In the genomic region with DNA sequence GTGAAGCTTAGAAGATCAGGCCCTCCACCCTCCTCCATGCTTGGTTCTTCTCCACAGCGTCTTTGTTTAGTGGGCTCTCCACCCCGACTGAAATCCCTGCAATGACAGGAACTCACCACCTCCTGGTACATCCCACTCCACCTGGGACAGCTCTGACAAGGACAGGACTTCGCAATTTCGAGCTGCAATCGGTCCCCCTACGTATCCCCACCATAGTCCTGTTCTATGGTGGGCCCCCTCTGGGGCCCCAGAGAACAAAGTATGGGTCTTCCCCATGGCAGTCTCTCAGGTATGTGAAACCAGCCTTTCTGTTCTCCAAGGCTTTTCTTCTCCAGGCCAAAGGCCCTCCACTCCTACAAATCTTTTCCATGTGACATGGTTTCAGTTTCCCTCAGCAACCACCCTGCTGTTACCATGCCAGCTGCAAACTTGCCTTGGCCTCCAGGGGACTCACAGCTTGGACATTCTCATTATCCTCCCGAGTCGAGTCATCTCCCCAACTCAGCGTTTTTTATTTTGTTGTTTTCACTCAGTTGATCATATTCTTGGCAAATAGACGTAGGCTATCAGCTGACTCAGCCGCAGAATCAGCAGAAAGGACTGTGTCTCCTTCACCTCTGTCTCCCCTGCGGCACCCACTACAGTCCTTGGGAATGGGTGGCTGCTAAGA, we compare ENCODE assay signal across 8 cellular contexts.
A peak's percentile ranks its signal among the peaks of the same experiment; 100 is the strongest.
DNase-seq lines count a peak whose midpoint lies in the region; ATAC-seq and TF ChIP-seq lines count a peak whose summit lies in the region.

No MANE protein-coding gene starts in this region.

- H3K23ac ChIP-seq in mesenchymal stem cell (ENCODE audit: low read length in 2 of 2), result no peak overlapping the region

- no peaks in the 10 kb centered on the region for H3K9me2 ChIP-seq in Loucy (replicated peaks; ENCODE audit: low read depth, low read length)

- H4K91ac ChIP-seq in mesenchymal stem cell (ENCODE audit: low read length), result no peak overlapping the region

- H3K27me3 Mint-ChIP-seq in chondrocyte (ENCODE audit: low read depth), result peaks cover 46% of the 10 kb centered on the region

- no peaks in the 10 kb centered on the region for H3K36me3 ChIP-seq in Loucy (ENCODE audit: insufficient read depth, low read length)
- H3K36me3 ChIP-seq in mesenchymal stem cell (ENCODE audit: control insufficient read depth in 1 of 2, insufficient read depth in 2 of 2, low read depth in 1 of 2, low read length in 2 of 2), result no peaks in the 10 kb centered on the region

- no peak for ATAC-seq in GM19463 (IDR thresholded peaks at IDR 0.05; ENCODE audit: unreplicated experiment)

- DNase-seq in AG20443 (ENCODE audit: low spot score) (peak; percentile 77), chondrocyte (ENCODE audit: low spot score) (no peak), mesenchymal stem cell (peak; percentile 91), NOMO-1 treated with dmso at 0.1 percent for 144 hours (lab: John Stamatoyannopoulos, UW; ENCODE audit: unreplicated experiment) (no peak)
- DNase-seq in NK-92 treated with Interleukin-12 subunit alpha and Interleukin-12 subunit beta, amount 100 ng/mL, for 24 hours (lab: John Stamatoyannopoulos, UW), result no peak
- no peak for DNase-seq in activated CD4-positive, alpha-beta T cell treated with anti-CD3 and anti-CD28 coated beads, Interleukin-2, amount 50 U/mL, for 1 hour

- H3K4me1 ChIP-seq in Loucy (ENCODE audit: insufficient read depth, low read length, poor library complexity, severe bottlenecking), result peaks cover 22% of the 10 kb centered on the region
- H3K4me1 ChIP-seq in mesenchymal stem cell (ENCODE audit: control insufficient read depth, insufficient read depth, low read depth, low read length), result peaks cover 15% of the 10 kb centered on the region

- peak overlapping the region; percentile 38 to 49 for H2BK12ac ChIP-seq in mesenchymal stem cell (ENCODE audit: low read length in 2 of 2)

- peaks cover 33% of the 10 kb centered on the region for H3K4me1 Mint-ChIP-seq in chondrocyte (ENCODE audit: low read depth)

- no peak overlapping the region for H2BK120ac ChIP-seq in mesenchymal stem cell (ENCODE audit: low read depth, low read length)

- 80% methylated on average over 12 of the region's 12 CpGs for WGBS in mesenchymal stem cell

- H3K9me3 Mint-ChIP-seq in chondrocyte (ENCODE audit: low read depth), result peaks cover 3% of the 10 kb centered on the region

- no peak overlapping the region for H3K9ac ChIP-seq in Loucy (ENCODE audit: low read depth, low read length, poor library complexity, severe bottlenecking)
- H3K9ac ChIP-seq in mesenchymal stem cell (ENCODE audit: low read length), result peak overlapping the region; percentile 70

- H3K4me3 Mint-ChIP-seq in chondrocyte (ENCODE audit: unreplicated experiment), result no peak overlapping the region

- H3K79me2 ChIP-seq in Loucy (ENCODE audit: insufficient read depth, low read length), result no peaks in the 10 kb centered on the region

- H3K14ac ChIP-seq in mesenchymal stem cell (ENCODE audit: low read length in 2 of 2), result no peak overlapping the region

- H3K27ac Mint-ChIP-seq in chondrocyte (ENCODE audit: unreplicated experiment), result no peak overlapping the region

- H3K27ac ChIP-seq in mesenchymal stem cell (ENCODE audit: low read length, poor library complexity, severe bottlenecking), result no peak overlapping the region

- H4K20me1 ChIP-seq in Loucy (ENCODE audit: insufficient read depth, low read length, poor library complexity, severe bottlenecking), result no peaks in the 10 kb centered on the region

- H3K9me3 ChIP-seq in Loucy (ENCODE audit: insufficient read depth, low read depth, low read length), result no peaks in the 10 kb centered on the region
- H3K9me3 ChIP-seq in mesenchymal stem cell (ENCODE audit: control insufficient read depth, low read length), result no peaks in the 10 kb centered on the region

- H3K79me1 ChIP-seq in mesenchymal stem cell (replicated peaks; ENCODE audit: low read length, poor library complexity, severe bottlenecking), result no peaks in the 10 kb centered on the region

- H3K4me2 ChIP-seq in Loucy (ENCODE audit: low read depth, low read length, poor library complexity, severe bottlenecking) (no peak overlapping the region), mesenchymal stem cell (ENCODE audit: low read length, poor library complexity, severe bottlenecking) (no peak overlapping the region)

- H4K8ac ChIP-seq in mesenchymal stem cell (ENCODE audit: low read length), result no peak overlapping the region

- no peak overlapping the region for H2AK5ac ChIP-seq in mesenchymal stem cell (ENCODE audit: low read length, severe bottlenecking)

- H3K27me3 ChIP-seq in Loucy (ENCODE audit: insufficient read depth, low read length, poor library complexity, severe bottlenecking) (no peaks in the 10 kb centered on the region), mesenchymal stem cell (ENCODE audit: control insufficient read depth in 1 of 2, insufficient read depth in 1 of 2, low read length in 2 of 2) (peaks cover 0 to 9% of the 10 kb centered on the region in 2 experiments)

- H3K36me3 Mint-ChIP-seq in chondrocyte (ENCODE audit: low read depth), result peaks cover 2% of the 10 kb centered on the region

- peak; percentile 20; the same call in 1 of the 2 replicates for TF ChIP-seq CTCF in Loucy (conservative IDR thresholded peaks at IDR 0.05; ENCODE audit: low read length)
- peak; percentile 26 for TF ChIP-seq CTCF in chondrocyte (IDR thresholded peaks at IDR 0.05)

- no peak overlapping the region for H2BK15ac ChIP-seq in mesenchymal stem cell (ENCODE audit: low read depth, poor library complexity, severe bottlenecking)

- peak overlapping the region; percentile 37 to 42 for H3K18ac ChIP-seq in mesenchymal stem cell (ENCODE audit: low read depth in 1 of 2, low read length in 2 of 2)

- H3K4me3 ChIP-seq in Loucy (ENCODE audit: low read length, poor library complexity, severe bottlenecking) (no peak overlapping the region), mesenchymal stem cell (ENCODE audit: insufficient read depth in 1 of 2, low read depth in 1 of 2, low read length in 2 of 2) (peak overlapping the region in 1 of 2 experiments; percentile 2)

- no peak overlapping the region for H3K4ac ChIP-seq in mesenchymal stem cell (ENCODE audit: low read depth in 1 of 2, low read length in 2 of 2)

- no peak overlapping the region for H2BK5ac ChIP-seq in mesenchymal stem cell (ENCODE audit: low read depth, low read length, poor library complexity, severe bottlenecking)

- H2AFZ ChIP-seq in Loucy (ENCODE audit: low read length) (no peak overlapping the region), mesenchymal stem cell (ENCODE audit: low read depth, low read length) (no peak overlapping the region)

- H3F3A ChIP-seq in Loucy (ENCODE audit: low read depth), result no peaks in the 10 kb centered on the region

Comparison
In these comparisons a context has a peak if more than half of its experiments do, and no peak if none do; other contexts are left out.
1. DNase-seq: peak in AG20443 (single experiment) and mesenchymal stem cell (single experiment); none in chondrocyte (single experiment), NOMO-1 treated with dmso at 0.1 percent for 144 hours (single experiment), NK-92 treated with Interleukin-12 subunit alpha and Interleukin-12 subunit beta, amount 100 ng/mL, for 24 hours (single experiment) and activated CD4-positive, alpha-beta T cell treated with anti-CD3 and anti-CD28 coated beads, Interleukin-2, amount 50 U/mL, for 1 hour (single experiment).